Comparison of ENCODE assay signal across 8 cellular contexts in the genomic region with DNA sequence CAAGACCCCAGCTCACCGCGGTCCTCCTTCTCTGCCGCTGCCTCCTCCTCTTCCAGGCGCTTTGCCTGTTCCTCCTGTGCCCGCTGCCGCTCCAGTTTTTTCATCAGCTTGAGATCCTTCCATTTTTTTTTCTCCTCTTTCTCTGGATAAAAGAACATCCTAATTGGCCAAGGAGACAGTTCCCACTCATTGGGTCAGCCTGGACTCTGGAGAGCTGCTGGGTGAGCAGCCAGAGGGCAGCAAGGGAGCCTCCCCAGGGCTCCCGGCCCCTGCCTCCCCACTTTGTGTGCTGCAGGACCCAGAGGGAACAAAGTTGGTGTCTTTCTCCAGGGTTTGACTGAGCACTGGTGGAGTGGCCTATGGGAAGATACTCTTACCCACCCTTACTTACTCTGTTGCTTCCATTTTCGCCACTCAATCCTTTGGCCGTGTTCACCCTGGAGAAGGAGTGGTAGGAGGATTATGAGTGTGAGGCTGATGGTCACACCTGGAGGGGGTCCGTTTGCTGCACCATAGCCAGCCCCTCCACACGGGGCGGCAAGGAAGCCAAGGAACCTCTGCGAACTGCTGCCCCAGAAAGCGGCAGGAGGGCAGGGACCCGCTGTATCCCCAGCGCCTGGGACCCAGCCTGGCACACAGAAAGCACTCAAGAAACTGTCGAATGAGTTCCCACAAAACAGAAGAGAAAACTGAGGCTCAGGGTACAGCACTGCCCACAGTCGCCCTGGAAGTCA. TPM values are rescaled to one million over a fixed set of nuclear protein-coding genes. Genes with fewer than 3 reads are reported as not detected.
DNase-seq lines count a peak whose midpoint lies in the region; ATAC-seq and TF ChIP-seq lines count a peak whose summit lies in the region.

No MANE protein-coding gene starts in this region.

- H3K36me3 ChIP-seq in upper lobe of right lung, result peaks cover 32% of the 10 kb centered on the region

- no peaks in the 10 kb centered on the region for H3K27me3 ChIP-seq in upper lobe of right lung

- TF ChIP-seq CTCF in lower leg skin (IDR thresholded peaks at IDR 0.05) (no peak), upper lobe of right lung (IDR thresholded peaks at IDR 0.05) (no peak)

- ATAC-seq in HG02885 (IDR thresholded peaks at IDR 0.05; ENCODE audit: poor library complexity, unreplicated experiment) (peak; percentile 1), upper lobe of right lung (no peak)

- WGBS in lower leg skin, 2 donors, result 30 to 36% methylated on average over 16 to 18 of the region's 18 CpGs

- DNase-seq in D341Med (ENCODE audit: low spot score) (peak; percentile 31), lower leg skin (ENCODE audit: low spot score in 2 of 2) (no peak), upper lobe of right lung (no peak), UCSD-AML1 (lab: John Stamatoyannopoulos, UW; ENCODE audit: unreplicated experiment) (no peak), retina (no peak), COR-L47 (lab: John Stamatoyannopoulos, UW) (no peak)

- H3K9me3 ChIP-seq in upper lobe of right lung, result no peaks in the 10 kb centered on the region

- peaks cover 7% of the 10 kb centered on the region for H3K4me1 ChIP-seq in upper lobe of right lung

- H3K27ac ChIP-seq in angular gyrus (ENCODE audit: low read depth, low read length) (peak overlapping the region; percentile 13), upper lobe of right lung (peak overlapping the region; percentile 85)

- TF ChIP-seq POLR2A in lower leg skin (IDR thresholded peaks at IDR 0.05), result no peak

- intact Hi-C loops in lower leg skin (cut with DNase I; ENCODE audit: low total_unique reads), result no loop called here
- intact Hi-C loops in upper lobe of right lung (cut with DNase I), result no loop called here

- peak overlapping the region; percentile 64 for H3K4me3 ChIP-seq in lower leg skin (ENCODE audit: low read depth, poor library complexity, severe bottlenecking)
- H3K4me3 ChIP-seq in upper lobe of right lung, result peak overlapping the region; percentile 90

RNA-seq across cellular contexts. Expression of a gene that starts 0.7 kb away (rescaled TPM):
- total RNA-seq in lower leg skin (10 to 100 TPM; 15.0 to 41.5 (median 32.3) TPM), upper lobe of right lung (45.8 TPM)

RNA-seq across cellular contexts. Expression of a gene that starts 10.6 kb away (rescaled TPM):
- total RNA-seq in lower leg skin (10 to 100 TPM; 12.5 to 34.7 (median 25.5) TPM), upper lobe of right lung (18.6 TPM)

RNA-seq across cellular contexts. Expression of a gene that starts 41.8 kb away (rescaled TPM):
- total RNA-seq in lower leg skin (10 to 100 TPM in 3 of 4 donors, 1 to 10 TPM in 1; 5.0 to 14.8 (median 12.8) TPM), upper lobe of right lung (27.1 TPM)

RNA-seq across cellular contexts. Expression of a gene that starts 52.9 kb away (rescaled TPM):
- total RNA-seq in lower leg skin (10 to 100 TPM in 2 of 4 donors, 1 to 10 TPM in 2; 8.2 to 19.4 (median 10.9) TPM), upper lobe of right lung (6.6 TPM)

RNA-seq across cellular contexts. Expression of a gene that starts 53.0 kb away (rescaled TPM):
- total RNA-seq in lower leg skin, result 100 to 1,000 TPM in 3 of 4 donors, 10 to 100 TPM in 1; 89.6 to 131 (median 111) TPM
- 68.1 TPM for total RNA-seq in upper lobe of right lung
